In the genomic region with DNA sequence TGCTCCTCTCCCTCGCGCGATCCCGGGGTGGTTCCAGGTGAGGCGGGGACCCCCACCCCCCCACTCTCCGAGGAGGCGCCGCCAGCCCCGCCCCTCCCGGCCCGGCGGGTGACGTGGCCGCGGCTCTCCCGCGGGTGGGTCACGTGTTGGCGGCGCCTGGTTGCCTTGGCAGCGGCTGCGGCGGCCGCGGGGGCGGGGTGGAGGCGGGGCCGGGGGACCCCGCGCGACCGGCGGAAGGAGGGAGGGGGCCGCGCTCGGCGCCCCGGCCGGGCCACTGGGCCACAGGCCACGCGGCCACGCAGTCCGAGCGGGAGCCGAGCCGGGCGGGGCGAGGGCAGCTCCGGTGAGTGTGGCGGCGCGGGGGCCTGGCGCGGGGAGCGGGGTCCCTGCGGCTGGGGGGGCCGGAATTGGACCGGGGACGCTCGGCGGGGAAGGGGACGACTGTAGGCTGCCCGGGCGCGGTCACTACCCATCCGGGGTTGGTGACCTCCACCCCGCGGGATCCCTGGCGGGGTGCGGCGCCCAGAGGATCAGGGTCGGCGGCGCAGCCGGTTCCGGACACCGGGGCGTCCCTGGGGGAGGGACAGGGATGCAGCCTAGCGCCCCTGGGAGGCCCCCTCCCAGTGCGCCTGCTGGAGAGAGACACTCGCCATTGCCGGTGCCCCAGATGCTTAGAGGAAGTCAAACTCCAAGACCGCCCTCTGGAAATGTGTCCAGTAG, we compare ENCODE assay signal across 8 cellular contexts. TPM values are rescaled to one million over a fixed set of nuclear protein-coding genes. Genes with fewer than 3 reads are reported as not detected.
DNase-seq lines count a peak whose midpoint lies in the region; ATAC-seq and TF ChIP-seq lines count a peak whose summit lies in the region.

A gene (plus strand): TSS at position 257 of the 720 bp plus-strand sequence. CDS start 5,382 bp downstream, outside the sequence.

- peak within 1 kb of the TSS; percentile 94 for H3K27ac Mint-ChIP-seq in activated CD4-positive, alpha-beta memory T cell treated with anti-CD3 and anti-CD28 coated beads, Interleukin-2, amount 10 ng/mL, durations not matched to agents 7 days and 5 days

- POLR2A ChIA-PET in activated CD4-positive, alpha-beta memory T cell treated with anti-CD3 and anti-CD28 coated beads, Interleukin-2, amount 10 ng/mL, durations not matched to agents 7 days and 5 days (lab: Charles Lee): interaction anchor here (0.6 to 7.4 kb wide), 10 partner anchors 8 to 400 kb away, joined by 3 to 67 read pairs (median 4); no protein-coding TSS in a partner anchor

- H3K4me1 ChIP-seq in duodenal mucosa (ENCODE audit: control insufficient read depth in 1 of 2, insufficient read depth in 2 of 2, low read length in 2 of 2) (peaks cover 14 to 20% of the 10 kb centered on the region in 2 donors), lower lobe of right lung (peaks cover 30% of the 10 kb centered on the region)

- intact Hi-C loops in lower lobe of right lung (cut with DNase I): no loop called here

- H3K4me3 ChIP-seq in duodenal mucosa (ENCODE audit: low read depth in 1 of 2, low read length in 2 of 2): peak within 1 kb of the TSS; percentile 70 to 73
- H3K4me3 ChIP-seq in lower lobe of right lung: peak within 1 kb of the TSS; percentile 84

- H3K9me3 ChIP-seq in duodenal mucosa (ENCODE audit: control insufficient read depth in 1 of 2, low read length in 2 of 2) (no peaks in the 10 kb centered on the region), lower lobe of right lung (no peaks in the 10 kb centered on the region)

- H3K4me1 Mint-ChIP-seq in activated CD4-positive, alpha-beta memory T cell treated with anti-CD3 and anti-CD28 coated beads, Interleukin-2, amount 10 ng/mL, durations not matched to agents 7 days and 5 days: peaks cover 57% of the 10 kb centered on the region

- H3K9me3 Mint-ChIP-seq in activated CD4-positive, alpha-beta memory T cell treated with anti-CD3 and anti-CD28 coated beads, Interleukin-2, amount 10 ng/mL, durations not matched to agents 7 days and 5 days: no peaks in the 10 kb centered on the region

- TF ChIP-seq CTCF in lower lobe of right lung (IDR thresholded peaks at IDR 0.05): no peak

- CTCF ChIA-PET in activated CD4-positive, alpha-beta memory T cell treated with anti-CD3 and anti-CD28 coated beads, Interleukin-2, amount 10 ng/mL, durations not matched to agents 7 days and 5 days (lab: Charles Lee): interaction anchor here (0.6 to 3.7 kb wide), 8 partner anchors 17 to 155 kb away, joined by 3 to 22 read pairs (median 6); no protein-coding TSS in a partner anchor

- H3K27me3 ChIP-seq in duodenal mucosa (ENCODE audit: control insufficient read depth in 1 of 2, insufficient read depth in 2 of 2, low read length in 2 of 2) (peaks cover 0 to 6% of the 10 kb centered on the region in 2 donors), lower lobe of right lung (ENCODE audit: low read depth) (no peaks in the 10 kb centered on the region)

- no peaks in the 10 kb centered on the region for H3K36me3 ChIP-seq in duodenal mucosa (ENCODE audit: control insufficient read depth in 1 of 2, insufficient read depth in 2 of 2, low read length in 2 of 2)
- H3K36me3 ChIP-seq in lower lobe of right lung: no peaks in the 10 kb centered on the region

- H3K27ac ChIP-seq in duodenal mucosa (ENCODE audit: low read depth, low read length) (peak within 1 kb of the TSS; percentile 85), lower lobe of right lung (peak within 1 kb of the TSS; percentile 83)

- H3K36me3 Mint-ChIP-seq in activated CD4-positive, alpha-beta memory T cell treated with anti-CD3 and anti-CD28 coated beads, Interleukin-2, amount 10 ng/mL, durations not matched to agents 7 days and 5 days (ENCODE audit: low read depth): peaks cover 26% of the 10 kb centered on the region

- peak; percentile 20 for DNase-seq in NCI-H510A treated with DMSO at 0.1 percent for 48 hours (lab: John Stamatoyannopoulos, UW)
- DNase-seq in NCI-H510A (lab: John Stamatoyannopoulos, UW): no peak
- DNase-seq in NCI-H345 treated with DMSO at 0.1 percent for 48 hours (lab: John Stamatoyannopoulos, UW; ENCODE audit: unreplicated experiment): peak; percentile 19
- DNase-seq in activated CD4-positive, alpha-beta memory T cell treated with anti-CD3 and anti-CD28 coated beads, Interleukin-2, amount 10 ng/mL, durations not matched to agents 7 days and 5 days: peak; percentile 88
- peak; percentile 89 for DNase-seq in lower lobe of right lung
- DNase-seq in stimulated activated CD4-positive, alpha-beta T cell treated with anti-CD3 and anti-CD28 coated beads, TNF-alpha, amount 100 ng/mL, for 1 hour (ENCODE audit: low read depth in 3 of 3, low spot score in 1 of 3): peak; percentile 75 to 87 (median 83)

- peak within 1 kb of the TSS; percentile 54 to 64 for H3K9ac ChIP-seq in duodenal mucosa (ENCODE audit: low read depth in 1 of 2, low read length in 2 of 2)

- ATAC-seq in HG02943 (IDR thresholded peaks at IDR 0.05; ENCODE audit: low read depth, unreplicated experiment) (peak; percentile 50), lower lobe of right lung (peak; percentile 88 to 92)

- H3K4me3 Mint-ChIP-seq in activated CD4-positive, alpha-beta memory T cell treated with anti-CD3 and anti-CD28 coated beads, Interleukin-2, amount 10 ng/mL, durations not matched to agents 7 days and 5 days: peak within 1 kb of the TSS; percentile 74

- H3K27me3 Mint-ChIP-seq in activated CD4-positive, alpha-beta memory T cell treated with anti-CD3 and anti-CD28 coated beads, Interleukin-2, amount 10 ng/mL, durations not matched to agents 7 days and 5 days: no peaks in the 10 kb centered on the region

RNA-seq across cellular contexts. Expression of the gene that starts here (rescaled TPM):
- 10 to 100 TPM; 59.5 to 61.9 TPM for total RNA-seq in activated CD4-positive, alpha-beta memory T cell treated with anti-CD3 and anti-CD28 coated beads, Interleukin-2, amount 10 ng/mL, durations not matched to agents 7 days and 5 days
- total RNA-seq in lower lobe of right lung: 29.7 TPM
